8 cellular contexts compared by ENCODE assay signal in the genomic region with DNA sequence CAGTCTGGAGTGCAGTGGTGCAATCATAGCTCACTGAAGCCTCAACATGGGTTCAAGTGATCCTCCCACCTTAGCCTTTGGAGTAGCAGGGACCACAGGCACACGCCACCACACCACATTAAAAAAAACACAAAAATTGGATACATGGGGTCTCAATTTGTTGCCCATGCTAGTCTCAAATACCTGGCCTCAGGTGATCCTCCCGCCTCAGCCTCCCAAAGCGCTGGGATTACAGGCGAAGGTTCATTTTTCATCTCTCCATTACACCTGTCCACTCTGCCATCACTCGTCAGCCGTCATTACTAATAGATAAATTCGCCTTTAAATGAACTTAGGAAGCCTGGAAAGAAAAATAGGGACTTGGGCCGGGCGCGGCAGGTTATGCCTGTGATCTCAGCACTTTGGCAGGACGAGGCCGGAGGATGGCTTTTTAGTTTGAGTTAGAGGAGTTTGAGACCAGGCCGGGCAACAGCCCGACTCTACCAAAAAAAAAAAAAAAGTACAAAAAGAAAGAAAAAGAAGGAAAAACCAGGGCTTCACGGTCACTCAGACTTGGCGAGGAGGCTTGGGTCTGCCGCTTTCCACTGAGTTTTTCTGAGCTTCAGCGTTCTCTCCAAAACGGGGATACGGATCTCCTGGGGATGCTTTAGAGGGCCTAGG. TPM values are rescaled to one million over a fixed set of nuclear protein-coding genes. Genes with fewer than 3 reads are reported as not detected.
A peak's percentile ranks its signal among the peaks of the same experiment; 100 is the strongest.
DNase-seq lines count a peak whose midpoint lies in the region; ATAC-seq and TF ChIP-seq lines count a peak whose summit lies in the region.

No MANE protein-coding gene starts in this region.

- ATAC-seq in memory B cell (ENCODE audit: low read depth) (no peak), GM18861 (IDR thresholded peaks at IDR 0.05; ENCODE audit: unreplicated experiment) (no peak), HG03439 (IDR thresholded peaks at IDR 0.05; ENCODE audit: unreplicated experiment) (no peak), HG03442 (IDR thresholded peaks at IDR 0.05; ENCODE audit: unreplicated experiment) (no peak)

- no peaks in the 10 kb centered on the region for H3K27me3 Mint-ChIP-seq in chondrocyte (ENCODE audit: low read depth)
- no peaks in the 10 kb centered on the region for H3K27me3 Mint-ChIP-seq in memory B cell

- H3K4me3 ChIP-seq in BJ (ENCODE audit: low read depth, low read length): peak overlapping the region; percentile 90

- H3K36me3 ChIP-seq in BJ (ENCODE audit: control insufficient read depth, insufficient read depth, low read length) (peaks cover 1% of the 10 kb centered on the region; the same call in 1 of the 2 replicates), KOPT-K1 (ENCODE audit: insufficient read depth, low read length) (peaks cover 23% of the 10 kb centered on the region)

- H3K9me3 ChIP-seq in KOPT-K1 (ENCODE audit: insufficient read depth, low read length, poor library complexity, severe bottlenecking): no peaks in the 10 kb centered on the region

- no peaks in the 10 kb centered on the region for H3K9me3 Mint-ChIP-seq in chondrocyte (ENCODE audit: low read depth)
- no peaks in the 10 kb centered on the region for H3K9me3 Mint-ChIP-seq in memory B cell

- no peak for TF ChIP-seq CTCF in BJ (IDR thresholded peaks at IDR 0.05; ENCODE audit: insufficient read depth, low read depth, low read length)
- no peak for TF ChIP-seq CTCF in chondrocyte (IDR thresholded peaks at IDR 0.05)

- DNase-seq in BJ (ENCODE audit: low read depth) (no peak), chondrocyte (ENCODE audit: low spot score) (no peak), memory B cell (ENCODE audit: low spot score in 2 of 2) (no peak), Ammon's horn (ENCODE audit: low spot score) (no peak)

- peaks cover 14% of the 10 kb centered on the region for H3K36me3 Mint-ChIP-seq in chondrocyte (ENCODE audit: low read depth)
- peaks cover 11% of the 10 kb centered on the region for H3K36me3 Mint-ChIP-seq in memory B cell

- peak overlapping the region; percentile 84 for H3K27ac ChIP-seq in KOPT-K1 (ENCODE audit: low read depth, low read length, poor library complexity, severe bottlenecking)

- peaks cover 56% of the 10 kb centered on the region for H3K4me1 Mint-ChIP-seq in chondrocyte (ENCODE audit: low read depth)
- peaks cover 39% of the 10 kb centered on the region for H3K4me1 Mint-ChIP-seq in memory B cell

- H3K4me3 Mint-ChIP-seq in chondrocyte (ENCODE audit: unreplicated experiment) (peak overlapping the region; percentile 94), memory B cell (peak overlapping the region; percentile 91)

- POLR2A ChIA-PET in BJ (lab: Charles Lee): interaction anchor here (0.7 to 1.5 kb wide), 2 partner anchors 9 to 20 kb away, joined by 8 read pairs; a partner anchor contains a TSS

- no peaks in the 10 kb centered on the region for H3K27me3 ChIP-seq in BJ (ENCODE audit: control insufficient read depth, insufficient read depth, low read length)

- H3K27ac Mint-ChIP-seq in chondrocyte (ENCODE audit: unreplicated experiment) (peak overlapping the region; percentile 99), memory B cell (peak overlapping the region; percentile 97)

- CTCF ChIA-PET in BJ (lab: Yijun Ruan, JAX): interaction anchor here (0.7 to 2.3 kb wide), 6 partner anchors 10 to 88 kb away, joined by 3 to 11 read pairs (median 4); a partner anchor contains a TSS

RNA-seq across cellular contexts. Expression of a gene that starts 0.7 kb away (rescaled TPM):
- polyA plus RNA-seq in BJ (2011; rRNA removed): 55.2 and 81.8 TPM in 2 replicates
- 60.5 and 64.5 TPM in 2 replicates for polyA minus RNA-seq in BJ (2011; rRNA and poly(A)+ RNA removed)
- total RNA-seq in chondrocyte: 106 to 120 TPM (median 108 TPM) in 3 replicates

RNA-seq across cellular contexts. Expression of a gene that starts 9.0 kb away (rescaled TPM):
- polyA plus RNA-seq in BJ (2011; rRNA removed): 2,401 and 2,896 TPM in 2 replicates
- polyA minus RNA-seq in BJ (2011; rRNA and poly(A)+ RNA removed): 1,392 and 2,311 TPM in 2 replicates
- total RNA-seq in chondrocyte: 1,022 to 1,375 TPM (median 1,065 TPM) in 3 replicates

RNA-seq across cellular contexts. Expression of a gene that starts 32.3 kb away (rescaled TPM):
- 12.5 and 20.6 TPM in 2 replicates for polyA plus RNA-seq in BJ (2011; rRNA removed)
- polyA minus RNA-seq in BJ (2011; rRNA and poly(A)+ RNA removed): 27.0 and 28.9 TPM in 2 replicates
- total RNA-seq in chondrocyte: 108 to 154 TPM (median 150 TPM) in 3 replicates

RNA-seq across cellular contexts. Expression of a gene that starts 35.9 kb away (rescaled TPM):
- 86.1 and 97.8 TPM in 2 replicates for polyA plus RNA-seq in BJ (2011; rRNA removed)
- polyA minus RNA-seq in BJ (2011; rRNA and poly(A)+ RNA removed): 55.0 and 78.8 TPM in 2 replicates
- 46.4 to 65.7 TPM (median 49.9 TPM) in 3 replicates for total RNA-seq in chondrocyte

RNA-seq across cellular contexts. Expression of a gene that starts 38.1 kb away (rescaled TPM):
- 4.8 and 9.5 TPM in 2 replicates for polyA plus RNA-seq in BJ (2011; rRNA removed)
- polyA minus RNA-seq in BJ (2011; rRNA and poly(A)+ RNA removed): 5.1 and 11.0 TPM in 2 replicates
- total RNA-seq in chondrocyte: 30.2 to 55.7 TPM (median 46.3 TPM) in 3 replicates
